In genomic region chr5:157029457-157029856, GRCh38 we compare ENCODE assay signal across 20 cellular contexts. TPM values are rescaled to one million over a fixed set of nuclear protein-coding genes. Genes with fewer than 3 reads are reported as not detected.
DNase-seq lines count a peak whose midpoint lies in the region; ATAC-seq and TF ChIP-seq lines count a peak whose summit lies in the region.
"Had no signal": no experiment of that assay in that cellular context is flagged by ENCODE, and none has a peak within 500 bp of the region (broad histone marks: within the 10 kb centered on the region; RNA-seq: fewer than 3 reads in every experiment).

No MANE protein-coding gene starts in this region.

- peak overlapping the region; percentile 78 to 95 (median 90) for H3K27ac Mint-ChIP-seq in immature natural killer cell
- H3K27ac Mint-ChIP-seq: activated CD4-positive, alpha-beta T cell treated with anti-CD3 and anti-CD28 coated beads for 36 hours; CD4-positive, alpha-beta T cell; neural progenitor cell had no signal

- H3K4me3 Mint-ChIP-seq in immature natural killer cell, result peak overlapping the region; percentile 43 to 72 (median 57)
- H3K4me3 Mint-ChIP-seq: activated CD4-positive, alpha-beta T cell treated with anti-CD3 and anti-CD28 coated beads for 36 hours; CD4-positive, alpha-beta T cell; neural progenitor cell had no signal

- H3K9me2 ChIP-seq in DOHH2 (replicated peaks; ENCODE audit: control insufficient read depth, low read length) (no peaks in the 10 kb centered on the region), MM.1S (replicated peaks; ENCODE audit: insufficient read depth, low read length) (no peaks in the 10 kb centered on the region)

- H3K4me1 Mint-ChIP-seq in immature natural killer cell, result peaks cover 72 to 86% of the 10 kb centered on the region in 2 donors

- no peak overlapping the region for H3K9ac ChIP-seq in MM.1S (ENCODE audit: low read length)
- H3K9ac ChIP-seq: GM23248, neural progenitor cell had no signal

- H3K4me2 ChIP-seq in DOHH2 (ENCODE audit: low read length) (peak overlapping the region; percentile 45), MM.1S (ENCODE audit: low read depth, low read length) (peak overlapping the region; percentile 56)
- H3K4me2 ChIP-seq: neural progenitor cell had no signal

- 0 out of 2 replicates have a peak, but pooled peaks cover 3% of the 10 kb centered on the region for H3F3A ChIP-seq in DOHH2 (ENCODE audit: control insufficient read depth, insufficient read depth)
- H3F3A ChIP-seq in MM.1S (ENCODE audit: insufficient read depth, low read length), result no peaks in the 10 kb centered on the region

- ATAC-seq in GM18868 (IDR thresholded peaks at IDR 0.05; ENCODE audit: unreplicated experiment) (peak; percentile 33), Right ventricle myocardium superior (ENCODE audit: poor library complexity) (no peak), HG03457 (IDR thresholded peaks at IDR 0.05; ENCODE audit: unreplicated experiment) (no peak)
- ATAC-seq: activated CD4-positive, alpha-beta T cell treated with anti-CD3 and anti-CD28 coated beads for 36 hours; lower lobe of right lung; mucosa of descending colon; right lobe of liver had no signal

- peaks cover 70% of the 10 kb centered on the region for H3K4me1 ChIP-seq in DOHH2 (ENCODE audit: control insufficient read depth, low read length)
- H3K4me1 ChIP-seq in MM.1S (ENCODE audit: low read length), result peaks cover 24% of the 10 kb centered on the region
- H3K4me1 ChIP-seq: lower lobe of right lung, right lobe of liver, tibial artery had no signal

- H3K4me3 ChIP-seq in DOHH2 (ENCODE audit: low read length) (no peak overlapping the region), MM.1S (ENCODE audit: low read length) (peak overlapping the region; percentile 29; the same call in 1 of the 2 replicates)
- H3K4me3 ChIP-seq: GM23248, lower lobe of right lung, mucosa of descending colon, neural progenitor cell, right lobe of liver, tibial artery had no signal

- no peak overlapping the region for H3K27ac ChIP-seq in DOHH2 (ENCODE audit: low read depth, low read length)
- peak overlapping the region; percentile 37; the same call in 1 of the 2 replicates for H3K27ac ChIP-seq in MM.1S (ENCODE audit: low read length)
- H3K27ac ChIP-seq: GM23248, lower lobe of right lung, neural progenitor cell, right lobe of liver, tibial artery had no signal

- H3K27me3 ChIP-seq in DOHH2 (ENCODE audit: control insufficient read depth, low read length) (no peaks in the 10 kb centered on the region), MM.1S (replicated peaks; ENCODE audit: insufficient read depth, low read length) (no peaks in the 10 kb centered on the region)
- H3K27me3 ChIP-seq: neural progenitor cell, right lobe of liver, tibial artery had no signal

- no peaks in the 10 kb centered on the region for H3K9me3 ChIP-seq in DOHH2 (ENCODE audit: control insufficient read depth, insufficient read depth, low read length)
- no peaks in the 10 kb centered on the region for H3K9me3 ChIP-seq in MM.1S (replicated peaks; ENCODE audit: insufficient read depth, low read length)
- H3K9me3 ChIP-seq: lower lobe of right lung, mucosa of descending colon, right lobe of liver, tibial artery had no signal

- H3K9me3 Mint-ChIP-seq in immature natural killer cell, result no peaks in the 10 kb centered on the region
- H3K9me3 Mint-ChIP-seq: CD4-positive, alpha-beta T cell; neural progenitor cell had no signal

- H3K79me2 ChIP-seq in DOHH2 (ENCODE audit: control insufficient read depth, low read length) (no peaks in the 10 kb centered on the region), MM.1S (ENCODE audit: low read length) (no peaks in the 10 kb centered on the region)

- H3K27me3 Mint-ChIP-seq in immature natural killer cell (ENCODE audit: low read depth in 3 of 3), result peaks cover 3 to 13% (median 8%) of the 10 kb centered on the region in 3 donors
- H3K27me3 Mint-ChIP-seq: activated CD4-positive, alpha-beta T cell treated with anti-CD3 and anti-CD28 coated beads for 36 hours; CD4-positive, alpha-beta T cell had no signal

- H3K36me3 ChIP-seq in DOHH2 (ENCODE audit: control insufficient read depth, low read length) (no peaks in the 10 kb centered on the region), MM.1S (replicated peaks; ENCODE audit: insufficient read depth, low read length) (no peaks in the 10 kb centered on the region)
- H3K36me3 ChIP-seq: lower lobe of right lung, neural progenitor cell, right lobe of liver, tibial artery had no signal

- peak; percentile 72 for DNase-seq in MM.1S
- peak; percentile 40 to 44 (median 44) for DNase-seq in immature natural killer cell
- DNase-seq in Right ventricle myocardium superior, result no peak
- no peak for DNase-seq in AG20443 (ENCODE audit: low spot score)
- DNase-seq: activated CD4-positive, alpha-beta T cell treated with anti-CD3 and anti-CD28 coated beads for 36 hours; CD4-positive, alpha-beta T cell; GM23248; lower lobe of right lung; mucosa of descending colon; NCI-H2081; posterior cingulate gyrus; right lobe of liver; SHP77 treated with DMSO at 0.1 percent for 48 hours; stimulated activated CD4-positive, alpha-beta T cell treated with anti-CD3 and anti-CD28 coated beads, Interleukin-4, amount 100 ng/mL, for 4 hours; stimulated activated naive CD4-positive, alpha-beta T cell treated with Interleukin-2 at 50 U/mL for 16 hours; tibial artery had no signal

- peaks cover 0 to 12% (median 4%) of the 10 kb centered on the region in 3 donors for H3K36me3 Mint-ChIP-seq in immature natural killer cell
- H3K36me3 Mint-ChIP-seq: neural progenitor cell had no signal

- peak overlapping the region; percentile 30 for H2AFZ ChIP-seq in MM.1S (ENCODE audit: low read length)
- H2AFZ ChIP-seq: GM23248, neural progenitor cell had no signal

- no peaks in the 10 kb centered on the region for H4K20me1 ChIP-seq in DOHH2 (ENCODE audit: control insufficient read depth, insufficient read depth, low read depth, low read length)
- H4K20me1 ChIP-seq in MM.1S (ENCODE audit: insufficient read depth, low read length), result no peaks in the 10 kb centered on the region

- no peak for TF ChIP-seq CTCF in DOHH2 (IDR thresholded peaks at IDR 0.05; ENCODE audit: low read depth, low read length, poor library complexity, severe bottlenecking)
- no peak for TF ChIP-seq CTCF in MM.1S (IDR thresholded peaks at IDR 0.05; ENCODE audit: low read length)

- intact Hi-C loops in Right ventricle myocardium superior (cut with DNase I), result no loop called here

RNA-seq across cellular contexts. Expression of gene HAVCR1, which starts 29.5 kb away (rescaled TPM):
- polyA plus RNA-seq in immature natural killer cell, result under 1 TPM in 1 of 3 donors, not detected in 2; 0.59 TPM
- not detected for total RNA-seq in Right ventricle myocardium superior
- total RNA-seq: GM23248, lower lobe of right lung had no signal
- polyA plus RNA-seq: GM23248 had no signal

Comparison
In these comparisons a context has a peak if more than half of its experiments do, and no peak if none do; other contexts are left out.
1. DNase-seq: peak in MM.1S (single experiment) and immature natural killer cell (3 of 3); none in Right ventricle myocardium superior (single experiment) and AG20443 (single experiment).